24 cellular contexts compared by ENCODE assay signal in genomic region chr4:158814207-158814606, GRCh38. TPM values are rescaled to one million over a fixed set of nuclear protein-coding genes. Genes with fewer than 3 reads are reported as not detected.
DNase-seq lines count a peak whose midpoint lies in the region; ATAC-seq and TF ChIP-seq lines count a peak whose summit lies in the region.
"Had no signal": no experiment of that assay in that cellular context is flagged by ENCODE, and none has a peak within 500 bp of the region (broad histone marks: within the 10 kb centered on the region; RNA-seq: fewer than 3 reads in every experiment).

No MANE protein-coding gene starts in this region.

- in situ Hi-C loops in Panc1 (cut with HindIII; ENCODE audit: low pct_unique_long_range_greater_than_20kb, low sequenced_read_pairs) = no loop called here

- TF ChIP-seq EP300 in stomach (IDR thresholded peaks at IDR 0.05) = no peak

- no peak for DNase-seq in Panc1 (ENCODE audit: low read depth, low spot score)
- DNase-seq in chondrocyte (ENCODE audit: low spot score) = no peak
- no peak for DNase-seq in mesothelial cell of epicardium (ENCODE audit: low spot score in 2 of 2, unreplicated experiment in 2 of 2)
- no peak for DNase-seq in stomach
- DNase-seq in stimulated activated naive B cell treated with anti-CD40 and anti-IgM and Interleukin-4, amounts not matched to agents 10 μg/mL and 1 μg/mL and 100 μg/mL, for 72 hours = no peak
- no peak for DNase-seq in NCI-H2081 (lab: John Stamatoyannopoulos, UW)
- DNase-seq in activated naive CD8-positive, alpha-beta T cell treated with anti-CD3 and anti-CD28 coated beads for 36 hours = no peak
- DNase-seq: activated CD4-positive, alpha-beta T cell treated with anti-CD3 and anti-CD28 coated beads, Interleukin-2, amount 50 U/mL, for 1 hour; activated CD8-positive, alpha-beta memory T cell treated with anti-CD3 and anti-CD28 coated beads, Interleukin-2, amount 10 ng/mL, durations not matched to agents 7 days and 5 days; activated naive CD4-positive, alpha-beta T cell treated with anti-CD3 and anti-CD28 coated beads, Interleukin-2, amount 50 U/mL, for 16 hours; head of caudate nucleus; KG1; left cardiac atrium; NCI-H1694; NCI-H69; posterior cingulate gyrus; RPMI8226; small intestine; T-helper 9 cell had no signal

- ATAC-seq in Panc1 = no peak
- ATAC-seq in stimulated activated naive B cell treated with anti-CD40 and anti-IgM and Interleukin-4, amounts not matched to agents 10 μg/mL and 1 μg/mL and 100 μg/mL, for 72 hours (replicated peaks) = no peak
- ATAC-seq: activated CD8-positive, alpha-beta memory T cell treated with anti-CD3 and anti-CD28 coated beads, Interleukin-2, amount 10 ng/mL, durations not matched to agents 7 days and 5 days; natural killer cell treated with Interleukin-12 subunit alpha and Interleukin-12 subunit beta and Interleukin-15 and Interleukin-18, amount 100 ng/mL, for 72 hours; WTC11 had no signal

- TF ChIP-seq CTCF in Panc1 (IDR thresholded peaks at IDR 0.05) (no peak), chondrocyte (IDR thresholded peaks at IDR 0.05) (no peak), mesothelial cell of epicardium (IDR thresholded peaks at IDR 0.05; ENCODE audit: unreplicated experiment) (no peak), stomach (IDR thresholded peaks at IDR 0.05) (no peak)

- no peaks in the 10 kb centered on the region for H3K27me3 Mint-ChIP-seq in chondrocyte (ENCODE audit: low read depth)
- H3K27me3 Mint-ChIP-seq in mesothelial cell of epicardium (ENCODE audit: low read depth) = no peaks in the 10 kb centered on the region
- peaks cover 51 to 62% of the 10 kb centered on the region in 2 donors for H3K27me3 Mint-ChIP-seq in stimulated activated naive B cell treated with anti-CD40 and anti-IgM and Interleukin-4, amounts not matched to agents 10 μg/mL and 1 μg/mL and 100 μg/mL, for 72 hours
- H3K27me3 Mint-ChIP-seq in activated naive CD8-positive, alpha-beta T cell treated with anti-CD3 and anti-CD28 coated beads for 36 hours = no peaks in the 10 kb centered on the region
- H3K27me3 Mint-ChIP-seq: activated CD8-positive, alpha-beta memory T cell treated with anti-CD3 and anti-CD28 coated beads, Interleukin-2, amount 10 ng/mL, durations not matched to agents 7 days and 5 days; central memory CD8-positive, alpha-beta T cell; natural killer cell treated with Interleukin-12 subunit alpha and Interleukin-12 subunit beta and Interleukin-15 and Interleukin-18, amount 100 ng/mL, for 72 hours had no signal

- peaks cover 72% of the 10 kb centered on the region for H3K4me1 Mint-ChIP-seq in chondrocyte (ENCODE audit: low read depth)
- H3K4me1 Mint-ChIP-seq in mesothelial cell of epicardium = peaks cover 53% of the 10 kb centered on the region
- H3K4me1 Mint-ChIP-seq in stimulated activated naive B cell treated with anti-CD40 and anti-IgM and Interleukin-4, amounts not matched to agents 10 μg/mL and 1 μg/mL and 100 μg/mL, for 72 hours = peaks cover 38 to 62% of the 10 kb centered on the region in 2 donors
- peaks cover 43% of the 10 kb centered on the region for H3K4me1 Mint-ChIP-seq in activated naive CD8-positive, alpha-beta T cell treated with anti-CD3 and anti-CD28 coated beads for 36 hours

- WGBS in stomach, 5 donors = 25 to 46% (median 43%) methylated on average over 3 of the region's 3 CpGs

- H3K4me3 ChIP-seq in Panc1 (ENCODE audit: low read depth in 2 of 2, low read length in 2 of 2) (no peak overlapping the region), stomach (no peak overlapping the region)

- H3K27ac ChIP-seq in Panc1 (ENCODE audit: low read length) (peak overlapping the region; percentile 48; the same call in 1 of the 2 replicates), stomach (peak overlapping the region in 4 of 5 donors; percentile 18 to 59 (median 41))
- H3K27ac ChIP-seq: C4-2B had no signal

- no peak for TF ChIP-seq POLR2A in stomach (IDR thresholded peaks at IDR 0.05)

- H3K9me3 ChIP-seq in Panc1 (ENCODE audit: control insufficient read depth, insufficient read depth, low read depth, low read length) (no peaks in the 10 kb centered on the region), stomach (no peaks in the 10 kb centered on the region)

- H3K9me3 Mint-ChIP-seq in chondrocyte (ENCODE audit: low read depth) (no peaks in the 10 kb centered on the region), mesothelial cell of epicardium (no peaks in the 10 kb centered on the region)
- peaks cover 3 to 4% of the 10 kb centered on the region in 2 donors for H3K9me3 Mint-ChIP-seq in stimulated activated naive B cell treated with anti-CD40 and anti-IgM and Interleukin-4, amounts not matched to agents 10 μg/mL and 1 μg/mL and 100 μg/mL, for 72 hours
- H3K9me3 Mint-ChIP-seq in activated naive CD8-positive, alpha-beta T cell treated with anti-CD3 and anti-CD28 coated beads for 36 hours = no peaks in the 10 kb centered on the region
- H3K9me3 Mint-ChIP-seq: activated T-helper 1 cell treated with anti-CD3 and anti-CD28 coated beads, Interleukin-12 subunit alpha, Interleukin-12 subunit beta, Interleukin-2, Interleukin-4 antibody, amounts not matched to agents 30 ng/mL and 10 ng/mL and 1 ng/mL, durations not matched to agents 14 hours and 24 hours and 36 hours; central memory CD8-positive, alpha-beta T cell; natural killer cell treated with Interleukin-12 subunit alpha and Interleukin-12 subunit beta and Interleukin-15 and Interleukin-18, amount 100 ng/mL, for 72 hours; WTC11 had no signal

- H3K4me1 ChIP-seq in Panc1 (ENCODE audit: control insufficient read depth, insufficient read depth, low read length) (peaks cover 25% of the 10 kb centered on the region), stomach (peaks cover 57 to 82% (median 72%) of the 10 kb centered on the region in 4 donors)

- H3K27me3 ChIP-seq in Panc1 (ENCODE audit: control insufficient read depth, insufficient read depth, low read length) (no peaks in the 10 kb centered on the region), stomach (no peaks in the 10 kb centered on the region)

- H3K4me3 Mint-ChIP-seq in chondrocyte (ENCODE audit: unreplicated experiment) (no peak overlapping the region), mesothelial cell of epicardium (no peak overlapping the region)
- H3K4me3 Mint-ChIP-seq in stimulated activated naive B cell treated with anti-CD40 and anti-IgM and Interleukin-4, amounts not matched to agents 10 μg/mL and 1 μg/mL and 100 μg/mL, for 72 hours = no peak overlapping the region
- H3K4me3 Mint-ChIP-seq in activated naive CD8-positive, alpha-beta T cell treated with anti-CD3 and anti-CD28 coated beads for 36 hours = no peak overlapping the region
- H3K4me3 Mint-ChIP-seq: activated CD8-positive, alpha-beta memory T cell treated with anti-CD3 and anti-CD28 coated beads, Interleukin-2, amount 10 ng/mL, durations not matched to agents 7 days and 5 days; activated T-helper 1 cell treated with anti-CD3 and anti-CD28 coated beads, Interleukin-12 subunit alpha, Interleukin-12 subunit beta, Interleukin-2, Interleukin-4 antibody, amounts not matched to agents 30 ng/mL and 10 ng/mL and 1 ng/mL, durations not matched to agents 14 hours and 24 hours and 36 hours; central memory CD8-positive, alpha-beta T cell; natural killer cell treated with Interleukin-12 subunit alpha and Interleukin-12 subunit beta and Interleukin-15 and Interleukin-18, amount 100 ng/mL, for 72 hours; WTC11 had no signal

- intact Hi-C loops in Panc1 (cut with micrococcal nuclease; ENCODE audit: unreplicated experiment) = no loop called here
- intact Hi-C loops in stomach (cut with DNase I; ENCODE audit: low total_unique reads) = no loop called here

- H3K36me3 ChIP-seq in Panc1 (ENCODE audit: control insufficient read depth, insufficient read depth, low read length) (no peaks in the 10 kb centered on the region), stomach (no peaks in the 10 kb centered on the region)

- no TSS peak for BruUV-seq in Panc1 (replicated peaks; lab: Mats Ljungman, UMichigan)

- no peaks in the 10 kb centered on the region for H3K36me3 Mint-ChIP-seq in chondrocyte (ENCODE audit: low read depth)
- no peaks in the 10 kb centered on the region for H3K36me3 Mint-ChIP-seq in mesothelial cell of epicardium
- peaks cover 0 to 3% of the 10 kb centered on the region in 2 donors for H3K36me3 Mint-ChIP-seq in stimulated activated naive B cell treated with anti-CD40 and anti-IgM and Interleukin-4, amounts not matched to agents 10 μg/mL and 1 μg/mL and 100 μg/mL, for 72 hours
- peaks cover 16% of the 10 kb centered on the region for H3K36me3 Mint-ChIP-seq in activated naive CD8-positive, alpha-beta T cell treated with anti-CD3 and anti-CD28 coated beads for 36 hours
- H3K36me3 Mint-ChIP-seq: natural killer cell treated with Interleukin-12 subunit alpha and Interleukin-12 subunit beta and Interleukin-15 and Interleukin-18, amount 100 ng/mL, for 72 hours; WTC11 had no signal

- POLR2A ChIA-PET in Panc1 (lab: Charles Lee) = no interaction called here

- CTCF ChIA-PET in Panc1 (lab: Charles Lee) = no interaction called here

- H3K27ac Mint-ChIP-seq in chondrocyte (ENCODE audit: unreplicated experiment) = peak overlapping the region; percentile 0
- peak overlapping the region; percentile 68 for H3K27ac Mint-ChIP-seq in mesothelial cell of epicardium
- no peak overlapping the region for H3K27ac Mint-ChIP-seq in stimulated activated naive B cell treated with anti-CD40 and anti-IgM and Interleukin-4, amounts not matched to agents 10 μg/mL and 1 μg/mL and 100 μg/mL, for 72 hours
- H3K27ac Mint-ChIP-seq in activated naive CD8-positive, alpha-beta T cell treated with anti-CD3 and anti-CD28 coated beads for 36 hours = no peak overlapping the region
- H3K27ac Mint-ChIP-seq: activated CD8-positive, alpha-beta memory T cell treated with anti-CD3 and anti-CD28 coated beads, Interleukin-2, amount 10 ng/mL, durations not matched to agents 7 days and 5 days; activated T-helper 1 cell treated with anti-CD3 and anti-CD28 coated beads, Interleukin-12 subunit alpha, Interleukin-12 subunit beta, Interleukin-2, Interleukin-4 antibody, amounts not matched to agents 30 ng/mL and 10 ng/mL and 1 ng/mL, durations not matched to agents 14 hours and 24 hours and 36 hours; WTC11 had no signal

RNA-seq across cellular contexts. Expression of gene FNIP2, which starts 45.4 kb away (rescaled TPM):
- total RNA-seq in Panc1 (2021; ENCODE audit: unreplicated experiment) (17.7 TPM), chondrocyte (20.7 to 33.7 TPM (median 32.1 TPM) in 3 replicates), mesothelial cell of epicardium (31.4 to 32.9 TPM (median 32.1 TPM) in 3 replicates), stomach (100 to 1,000 TPM in 1 of 5 donors, 10 to 100 TPM in 4; 28.7 to 109 (median 38.8) TPM)
- polyA plus RNA-seq in Panc1 (2012; ENCODE audit: insufficient read length) = 6.1 TPM
- 10 to 100 TPM in 1 of 3 donors, 1 to 10 TPM in 2; 4.8 to 15.7 (median 6.8) TPM for polyA plus RNA-seq in stomach
- 10 to 100 TPM; 10.9 to 11.5 TPM for total RNA-seq in activated naive CD8-positive, alpha-beta T cell treated with anti-CD3 and anti-CD28 coated beads for 36 hours

Comparison
In these comparisons a context has a peak if more than half of its experiments do, and no peak if none do; other contexts are left out.
1. H3K27ac Mint-ChIP-seq: peak in chondrocyte (single experiment) and mesothelial cell of epicardium (single experiment); none in stimulated activated naive B cell treated with anti-CD40 and anti-IgM and Interleukin-4, amounts not matched to agents 10 μg/mL and 1 μg/mL and 100 μg/mL, for 72 hours (single experiment) and activated naive CD8-positive, alpha-beta T cell treated with anti-CD3 and anti-CD28 coated beads for 36 hours (single experiment).